Comparison of ENCODE assay signal across 9 cellular contexts in the genomic region with DNA sequence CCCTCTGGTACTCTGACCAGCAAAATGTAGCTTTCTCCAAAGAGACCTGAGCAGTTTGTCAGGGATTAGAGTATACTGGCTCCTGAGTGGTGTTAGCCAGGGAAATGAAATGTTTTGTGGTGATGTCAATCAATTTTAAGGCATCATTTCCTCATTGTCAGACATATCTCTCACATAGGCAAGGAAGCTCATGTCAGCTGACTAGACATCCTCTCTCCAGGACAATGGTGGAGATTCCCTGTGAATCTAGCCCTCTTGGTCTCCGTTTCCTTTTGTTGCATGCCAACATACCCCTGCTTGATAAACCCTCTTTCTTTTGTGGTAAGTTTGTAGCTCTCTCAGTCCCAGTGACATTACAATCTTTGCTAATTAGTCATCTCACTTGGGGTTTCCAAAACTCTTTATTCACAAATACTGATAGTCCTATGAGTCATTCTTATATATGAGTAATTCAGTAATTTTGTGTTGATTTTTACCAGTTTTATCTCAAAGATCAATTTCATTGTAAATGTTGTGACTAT.
DNase-seq lines count a peak whose midpoint lies in the region; ATAC-seq, FAIRE-seq and TF ChIP-seq lines count a peak whose summit lies in the region.
"Had no signal": no experiment of that assay in that cellular context is flagged by ENCODE, and none has a peak within 500 bp of the region (broad histone marks: within the 10 kb centered on the region; RNA-seq: fewer than 3 reads in every experiment).

No MANE protein-coding gene starts in this region.

- no peak for TF ChIP-seq CTCF in coronary artery (IDR thresholded peaks at IDR 0.05)

- ATAC-seq in GM21619 (IDR thresholded peaks at IDR 0.05; ENCODE audit: unreplicated experiment), result peak; percentile 78

- FAIRE-seq in GM12891 (lab: Jason Lieb, UNC), result peak; percentile 23

- H3K4me3 ChIP-seq in coronary artery, result no peak overlapping the region
- H3K4me3 ChIP-seq: lung had no signal

- no peak for TF ChIP-seq POLR2A in GM12891 (IDR thresholded peaks at IDR 0.05; ENCODE audit: low read depth, low read length)

- no peak overlapping the region for H3K27ac ChIP-seq in coronary artery

- DNase-seq in GM12891 (ENCODE audit: insufficient read length, low spot score), result no peak
- DNase-seq in HT-29 (ENCODE audit: low spot score), result peak; percentile 59
- DNase-seq in dedifferentiated amniotic fluid mesenchymal stem cell (ENCODE audit: extremely low spot score), result peak; percentile 67
- DNase-seq in stromal cell of bone marrow (ENCODE audit: low read depth), result peak; percentile 78
- no peak for DNase-seq in SHP77 (lab: John Stamatoyannopoulos, UW)
- DNase-seq in NCI-H1048 (lab: John Stamatoyannopoulos, UW), result no peak
- DNase-seq in coronary artery (ENCODE audit: low spot score), result no peak

TF ChIP-seq in GM12891, 5 proteins besides CTCF, POLR2A, EP300 and RAD21:
- TF ChIP-seq SPI1 (IDR thresholded peaks at IDR 0.05; ENCODE audit: low read depth, low read length) (peak; percentile 63), TAF1 (IDR thresholded peaks at IDR 0.05; ENCODE audit: low read depth, low read length) (0 out of 2 replicates have a peak, but pooled peaks have one; percentile 49), POLR2AphosphoS5 (IDR thresholded peaks at IDR 0.05; ENCODE audit: low read depth, low read length) (no peak), PAX5 (IDR thresholded peaks at IDR 0.05; ENCODE audit: insufficient read depth, low read length, severe bottlenecking) (no peak), POU2F2 (IDR thresholded peaks at IDR 0.05; ENCODE audit: low read depth, low read length) (peak; percentile 54; the same call in 1 of the 2 replicates)
TF ChIP-seq in GM12891: peak in this region for 3.

Comparison
In these comparisons a context has a peak if more than half of its experiments do, and no peak if none do; other contexts are left out.
1. DNase-seq: peak in HT-29 (single experiment), dedifferentiated amniotic fluid mesenchymal stem cell (single experiment) and stromal cell of bone marrow (single experiment); none in GM12891 (single experiment), SHP77 (0 of 2), NCI-H1048 (single experiment) and coronary artery (single experiment).